Comparison of ENCODE assay signal across 6 cellular contexts in the genomic region with DNA sequence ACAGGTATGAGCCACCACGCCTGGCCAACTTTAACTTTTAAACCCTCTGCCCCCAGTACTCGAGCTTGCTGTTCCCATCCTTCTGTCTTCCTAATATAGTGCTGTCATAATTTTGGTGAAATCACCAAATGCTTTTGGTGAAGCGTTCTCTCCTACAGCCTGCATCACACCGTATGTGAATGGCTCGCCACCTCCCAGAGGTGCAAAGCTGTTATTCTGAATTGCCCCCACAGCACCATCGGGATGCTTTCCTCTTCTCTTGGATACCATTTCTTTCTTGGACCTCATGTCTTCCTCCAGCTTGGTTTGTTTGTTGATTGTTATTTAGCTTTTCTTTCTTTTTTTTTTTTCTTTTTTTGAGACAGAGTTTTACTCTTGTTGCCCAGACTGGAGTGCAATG.
"Had no signal": no experiment of that assay in that cellular context is flagged by ENCODE, and none has a peak within 500 bp of the region (broad histone marks: within the 10 kb centered on the region; RNA-seq: fewer than 3 reads in every experiment).

No MANE protein-coding gene starts in this region.

- DNase-seq: GM23248, GOT3, H7, H9, HCEC 1CT, HFFc6 had no signal
